12 cellular contexts compared by ENCODE assay signal in the genomic region with DNA sequence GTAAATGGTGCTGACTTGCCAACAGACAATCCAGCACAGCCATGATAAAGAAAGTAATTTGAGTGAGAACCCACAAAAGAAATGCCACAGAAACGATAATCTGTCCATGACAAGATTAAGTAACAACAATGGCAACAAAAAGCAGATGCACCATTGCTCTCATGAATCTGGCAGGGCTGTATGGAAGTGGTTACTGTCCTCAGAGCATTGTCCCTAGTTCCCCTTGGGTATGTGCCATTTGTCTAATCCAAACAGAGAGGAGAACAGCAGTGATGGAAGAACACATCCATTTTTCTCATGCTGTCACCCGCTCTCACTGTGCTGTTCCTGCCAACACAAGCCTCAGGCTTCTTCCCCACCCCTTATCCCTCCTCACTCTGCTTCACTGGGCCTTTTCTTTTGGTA.
DNase-seq lines count a peak whose midpoint lies in the region; ATAC-seq and TF ChIP-seq lines count a peak whose summit lies in the region.
"Had no signal": no experiment of that assay in that cellular context is flagged by ENCODE, and none has a peak within 500 bp of the region (broad histone marks: within the 10 kb centered on the region; RNA-seq: fewer than 3 reads in every experiment).

No MANE protein-coding gene starts in this region.

- TF ChIP-seq CTCF in fibroblast of pulmonary artery (IDR thresholded peaks at IDR 0.05; ENCODE audit: low read length, missing control alignments) = no peak

- peaks cover 34% of the 10 kb centered on the region for H3K4me1 ChIP-seq in rectal smooth muscle tissue (ENCODE audit: control insufficient read depth, insufficient read depth, low read length)

- no peak for ATAC-seq in GM21528 (IDR thresholded peaks at IDR 0.05; ENCODE audit: low FRiP score, unreplicated experiment)
- no peak for ATAC-seq in GM18519 (IDR thresholded peaks at IDR 0.05; ENCODE audit: low FRiP score, unreplicated experiment)
- ATAC-seq: natural killer cell treated with Interleukin-12 subunit alpha and Interleukin-12 subunit beta and Interleukin-15 and Interleukin-18, amount 100 ng/mL, for 72 hours had no signal

- peaks cover 3% of the 10 kb centered on the region for H3K36me3 ChIP-seq in rectal smooth muscle tissue (ENCODE audit: control insufficient read depth, insufficient read depth, low read length)

- H3K27ac ChIP-seq in rectal smooth muscle tissue (ENCODE audit: low read depth, low read length) = peak overlapping the region; percentile 16

- DNase-seq in Kasumi-1 (lab: John Stamatoyannopoulos, UW) (peak; percentile 36 to 39), SHP77 treated with DMSO at 0.1 percent for 48 hours (lab: John Stamatoyannopoulos, UW) (peak; percentile 47), fibroblast of pulmonary artery (ENCODE audit: low read depth) (peak; percentile 25), DMS79 treated with DMSO at 0.1 percent for 48 hours (lab: John Stamatoyannopoulos, UW) (no peak)
- no peak for DNase-seq in stimulated activated CD4-positive, alpha-beta T cell treated with anti-CD3 and anti-CD28 coated beads, Interleukin-4, amount 100 ng/mL, for 1 hour
- DNase-seq: activated T-cell treated with anti-CD3 and anti-CD28 coated beads, Interleukin-2, amount 50 U/mL, for 48 hours; esophagus squamous epithelium; GOT3 had no signal

- H3K4me3 ChIP-seq in fibroblast of pulmonary artery (replicated peaks; ENCODE audit: low read depth, low read length) = no peak overlapping the region
- peak overlapping the region; percentile 16 for H3K4me3 ChIP-seq in rectal smooth muscle tissue (ENCODE audit: low read length)
- H3K4me3 ChIP-seq: esophagus squamous epithelium had no signal

- no peak overlapping the region for H3K9ac ChIP-seq in rectal smooth muscle tissue (ENCODE audit: low read length)

- H3K27me3 ChIP-seq in rectal smooth muscle tissue (ENCODE audit: control insufficient read depth, insufficient read depth, low read length) = no peaks in the 10 kb centered on the region
- H3K27me3 ChIP-seq: esophagus squamous epithelium had no signal

Comparison
In these comparisons a context has a peak if more than half of its experiments do, and no peak if none do; other contexts are left out.
1. DNase-seq: peak in Kasumi-1 (2 of 2), SHP77 treated with DMSO at 0.1 percent for 48 hours (single experiment) and fibroblast of pulmonary artery (single experiment); none in stimulated activated CD4-positive, alpha-beta T cell treated with anti-CD3 and anti-CD28 coated beads, Interleukin-4, amount 100 ng/mL, for 1 hour (single experiment) and DMS79 treated with DMSO at 0.1 percent for 48 hours (single experiment).